ENCODE assay signal across 20 cellular contexts in the genomic region with DNA sequence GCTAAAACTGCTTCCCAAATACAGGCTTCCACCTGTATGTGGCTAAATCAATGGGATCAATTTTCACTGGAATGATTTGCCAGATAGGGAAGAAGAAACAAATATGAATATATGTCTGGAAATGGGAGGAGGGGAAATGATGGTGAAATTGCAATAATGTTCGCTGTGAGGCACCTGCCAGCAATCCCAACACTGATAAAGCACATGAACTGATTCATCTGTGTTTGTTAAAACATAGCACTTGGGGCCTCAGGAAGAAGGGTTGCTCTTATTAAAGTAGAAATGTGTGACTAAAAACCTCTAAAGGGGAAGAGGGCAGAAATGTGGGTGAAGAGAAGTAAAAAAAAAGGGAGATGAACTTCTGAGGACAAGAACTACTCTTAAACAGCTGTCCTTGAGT.
"Had no signal": no experiment of that assay in that cellular context is flagged by ENCODE, and none has a peak within 500 bp of the region (broad histone marks: within the 10 kb centered on the region; RNA-seq: fewer than 3 reads in every experiment).

No MANE protein-coding gene starts in this region.

- H3K27ac Mint-ChIP-seq: mesothelial cell of epicardium, nephron progenitor cell had no signal

- H3K27ac ChIP-seq: brain microvascular endothelial cell, lower lobe of right lung, right atrium auricular region, upper lobe of left lung, VCaP had no signal

- H3K9me3 Mint-ChIP-seq: immature natural killer cell had no signal

- H3K4me3 Mint-ChIP-seq: immature natural killer cell; mesothelial cell of epicardium; nephron progenitor cell; stimulated activated naive CD8-positive, alpha-beta T cell treated with anti-CD3 and anti-CD28 coated beads, Interleukin-15, amount 100 ng/mL, for 72 hours had no signal

- H3K4me3 ChIP-seq: heart left ventricle, lower lobe of right lung, right atrium auricular region, upper lobe of left lung had no signal

- DNase-seq: activated CD8-positive, alpha-beta memory T cell treated with anti-CD3 and anti-CD28 coated beads for 24 hours; activated naive CD4-positive, alpha-beta T cell treated with anti-CD3 and anti-CD28 coated beads, Interleukin-2, amount 50 U/mL, for 16 hours; amygdala; brain microvascular endothelial cell; heart left ventricle; immature natural killer cell; left colon; lower lobe of right lung; nephron progenitor cell; occipital lobe; stimulated activated CD4-positive, alpha-beta T cell treated with anti-CD3 and anti-CD28 coated beads, Interleukin-15, amount 100 ng/mL, for 24 hours; stimulated activated CD4-positive, alpha-beta T cell treated with anti-CD3 and anti-CD28 coated beads, Interleukin-4, amount 100 ng/mL, for 1 hour; stimulated activated naive CD8-positive, alpha-beta T cell treated with anti-CD3 and anti-CD28 coated beads, Interleukin-15, amount 100 ng/mL, for 72 hours had no signal

- FAIRE-seq: frontal cortex had no signal

- H3K27me3 ChIP-seq: brain microvascular endothelial cell, heart left ventricle, right atrium auricular region, upper lobe of left lung had no signal

- H3K27me3 Mint-ChIP-seq: progenitor cell of endocrine pancreas; stimulated activated naive CD8-positive, alpha-beta T cell treated with anti-CD3 and anti-CD28 coated beads, Interleukin-15, amount 100 ng/mL, for 72 hours had no signal

- H3K4me1 Mint-ChIP-seq: mesothelial cell of epicardium, nephron progenitor cell had no signal

- ATAC-seq: heart left ventricle; left colon; lower lobe of right lung; SK-N-SH treated with all-trans-retinoic acid at 6 μM for 48 hours; stimulated activated naive CD8-positive, alpha-beta T cell treated with anti-CD3 and anti-CD28 coated beads, Interleukin-15, amount 100 ng/mL, for 72 hours had no signal

- H3K9me3 ChIP-seq: lower lobe of right lung, right atrium auricular region, upper lobe of left lung had no signal

- H3K4me1 ChIP-seq: lower lobe of right lung, upper lobe of left lung had no signal
